Comparison of ENCODE assay signal across 8 cellular contexts in genomic region chr6:31794866-31795615, GRCh38. TPM values are rescaled to one million over a fixed set of nuclear protein-coding genes. Genes with fewer than 3 reads are reported as not detected.
A peak's percentile ranks its signal among the peaks of the same experiment; 100 is the strongest.
DNase-seq lines count a peak whose midpoint lies in the region; ATAC-seq and TF ChIP-seq lines count a peak whose summit lies in the region.

No MANE protein-coding gene starts in this region.

- BruUV-seq in A673 (replicated peaks; lab: Mats Ljungman, UMichigan) = no TSS peak

- DNase-seq in A673 (ENCODE audit: low spot score) (peak; percentile 69), ascending aorta (ENCODE audit: low spot score in 2 of 2) (no peak), iPS-NIHi7 (ENCODE audit: extremely low spot score) (peak; percentile 57), kidney tubule cell (ENCODE audit: low spot score) (no peak)
- DNase-seq in stimulated activated naive CD8-positive, alpha-beta T cell treated with anti-CD3 and anti-CD28 coated beads, Interleukin-15, Interleukin-2, amounts not matched to agents 100 U/mL and 50 U/mL, for 24 hours = no peak

- CTCF ChIA-PET in A673 (lab: Charles Lee) = interaction anchor here (1.3 kb wide), 1 partner anchor 12 kb away, joined by 3 read pairs; the partner anchor contains the start of gene LSM2

- H3K27ac ChIP-seq in A673 (ENCODE audit: low read depth, low read length, poor library complexity, severe bottlenecking) = peak overlapping the region; percentile 99
- H3K27ac ChIP-seq in ascending aorta = peak overlapping the region; percentile 88 to 92

- peaks cover 11% of the 10 kb centered on the region for H3K4me1 ChIP-seq in A673 (ENCODE audit: insufficient read depth, low read length, poor library complexity, severe bottlenecking)
- peaks cover 4 to 18% of the 10 kb centered on the region in 2 donors for H3K4me1 ChIP-seq in ascending aorta

- peak; percentile 5 for ATAC-seq in GM18519 (IDR thresholded peaks at IDR 0.05; ENCODE audit: low FRiP score, unreplicated experiment)
- peak; percentile 15 for ATAC-seq in stimulated activated naive CD8-positive, alpha-beta T cell treated with anti-CD3 and anti-CD28 coated beads, Interleukin-15, Interleukin-2, amounts not matched to agents 100 U/mL and 50 U/mL, for 24 hours
- no peak for ATAC-seq in HG03280 (IDR thresholded peaks at IDR 0.05; ENCODE audit: unreplicated experiment)

- H3K27me3 ChIP-seq in A673 (replicated peaks; ENCODE audit: insufficient read depth, low read depth, low read length, poor library complexity) (no peaks in the 10 kb centered on the region), ascending aorta (no peaks in the 10 kb centered on the region)

- H3K9me3 ChIP-seq in A673 (ENCODE audit: low read depth, low read length, poor library complexity, severe bottlenecking) = no peaks in the 10 kb centered on the region
- no peaks in the 10 kb centered on the region for H3K9me3 ChIP-seq in ascending aorta

- peaks cover 52% of the 10 kb centered on the region for H3K36me3 ChIP-seq in A673 (ENCODE audit: insufficient read depth, low read length, poor library complexity, severe bottlenecking)
- H3K36me3 ChIP-seq in ascending aorta = peaks cover 0 to 22% of the 10 kb centered on the region in 2 donors

- intact Hi-C loops in A673 (cut with micrococcal nuclease; ENCODE audit: unreplicated experiment) (loop anchor here (5.0 kb wide), 2 partner anchors 37 to 58 kb away; partner anchors contain the start of gene CLIC1), ascending aorta (cut with DNase I) (loop anchor here (2.0 kb wide), 3 partner anchors 20 to 68 kb away; partner anchors contain the start of genes DDAH2, HSPA1A, HSPA1L and NEU1)

- TF ChIP-seq EP300 in Ishikawa (IDR thresholded peaks at IDR 0.05; ENCODE audit: borderline replicate concordance) = no peak

- TF ChIP-seq CTCF in A673 (conservative IDR thresholded peaks at IDR 0.05; ENCODE audit: low read depth, low read length) = no peak
- no peak for TF ChIP-seq CTCF in ascending aorta (IDR thresholded peaks at IDR 0.05)

- TF ChIP-seq RAD21 in Ishikawa (IDR thresholded peaks at IDR 0.05; ENCODE audit: low read depth) = no peak

- H3K4me3 ChIP-seq in A673 (ENCODE audit: low read depth, low read length, poor library complexity, severe bottlenecking) (peak overlapping the region; percentile 84), ascending aorta (peak overlapping the region; percentile 81 to 83)

- POLR2A ChIA-PET in A673 (lab: Charles Lee; ENCODE audit: low non-redundant PET) = interaction anchor here (0.6 kb wide), 1 partner anchor 20 kb away, joined by 4 read pairs; the partner anchor contains the start of genes HSPA1A and HSPA1L

TF ChIP-seq in Ishikawa, 13 proteins besides CTCF, POLR2A, EP300 and RAD21:
- TF ChIP-seq TCF12 (IDR thresholded peaks at IDR 0.05; ENCODE audit: low read depth) (no peak), ZBTB7A (IDR thresholded peaks at IDR 0.05; ENCODE audit: low read depth) (peak; percentile 79)

RNA-seq across cellular contexts. Expression of gene VARS1, which starts 0.5 kb away (rescaled TPM):
- 233 and 247 TPM in 2 replicates for total RNA-seq in A673 (2021)
- total RNA-seq in ascending aorta = 48.3 TPM

RNA-seq across cellular contexts. Expression of gene LSM2, which starts 11.7 kb away (rescaled TPM):
- total RNA-seq in A673 (2021) (99.8 and 104 TPM in 2 replicates), ascending aorta (61.3 TPM)

RNA-seq across cellular contexts. Expression of gene VWA7, which starts 17.9 kb away (rescaled TPM):
- total RNA-seq in A673 (2021) (2.7 and 2.8 TPM in 2 replicates), ascending aorta (not detected)

RNA-seq across cellular contexts. Expression of gene HSPA1L, which starts 20.0 kb away (rescaled TPM):
- total RNA-seq in A673 (2021) (1.1 and 1.4 TPM in 2 replicates), ascending aorta (not detected)

RNA-seq across cellular contexts. Expression of gene HSPA1A, which starts 20.3 kb away (rescaled TPM):
- 113 and 129 TPM in 2 replicates for total RNA-seq in A673 (2021)
- 288 TPM for total RNA-seq in ascending aorta

Comparison
In these comparisons a context has a peak if more than half of its experiments do, and no peak if none do; other contexts are left out.
1. DNase-seq: peak in A673 (single experiment) and iPS-NIHi7 (single experiment); none in ascending aorta (0 of 2), stimulated activated naive CD8-positive, alpha-beta T cell treated with anti-CD3 and anti-CD28 coated beads, Interleukin-15, Interleukin-2, amounts not matched to agents 100 U/mL and 50 U/mL, for 24 hours (single experiment) and kidney tubule cell (single experiment).